20 cellular contexts compared by ENCODE assay signal in genomic region chr20:31426891-31427551, GRCh38. TPM values are rescaled to one million over a fixed set of nuclear protein-coding genes. Genes with fewer than 3 reads are reported as not detected.
"Had no signal": no experiment of that assay in that cellular context is flagged by ENCODE, and none has a peak within 500 bp of the region (broad histone marks: within the 10 kb centered on the region; RNA-seq: fewer than 3 reads in every experiment).

No MANE protein-coding gene starts in this region.

RNA-seq across cellular contexts. Expression of gene DEFB123, which starts 13.4 kb away (rescaled TPM):
- total RNA-seq: activated naive CD4-positive, alpha-beta T cell treated with anti-CD3 and anti-CD28 coated beads for 36 hours; activated naive CD4-positive, alpha-beta T cell treated with anti-CD3 and anti-CD28 coated beads, Interleukin-2, amount 50 U/mL, for 72 hours; activated naive CD8-positive, alpha-beta T cell treated with anti-CD3 and anti-CD28 coated beads for 36 hours; activated naive CD8-positive, alpha-beta T cell treated with anti-CD3 and anti-CD28 coated beads, Interleukin-2, amount 10 ng/mL, durations not matched to agents 7 days and 5 days; activated T-cell treated with anti-CD3 and anti-CD28 coated beads, Interleukin-2, amount 50 U/mL, for 4 hours; activated T-cell treated with anti-CD3 and anti-CD28 coated beads, Interleukin-2, amount 50 U/mL, for 72 hours; activated T-helper 1 cell treated with anti-CD3 and anti-CD28 coated beads, Interleukin-12 subunit alpha, Interleukin-12 subunit beta, Interleukin-2, Interleukin-4 antibody, amounts not matched to agents 30 ng/mL and 10 ng/mL and 1 ng/mL, durations not matched to agents 14 hours and 24 hours and 36 hours; activated T-helper 17 cell treated with anti-CD3 and anti-CD28 coated beads, Interleukin-2, amount 50 U/mL, for 72 hours; activated T-helper 2 cell treated with anti-CD3 and anti-CD28 coated beads, Interferon-gamma antibody, Interleukin-2, Interleukin-4, amounts not matched to agents 10 μg/mL and 5 μg/mL and 100 μg/mL, durations not matched to agents 14 hours and 24 hours and 36 hours; adrenal gland; aorta; ascending aorta; astrocyte; body of pancreas; breast epithelium; bronchial epithelial cell; cardiac muscle cell; cardiac septum; cerebellum; chondrocyte had no signal

RNA-seq across cellular contexts. Expression of gene DEFB121, which starts 21.0 kb away (rescaled TPM):
- total RNA-seq: activated naive CD4-positive, alpha-beta T cell treated with anti-CD3 and anti-CD28 coated beads for 36 hours; activated naive CD4-positive, alpha-beta T cell treated with anti-CD3 and anti-CD28 coated beads, Interleukin-2, amount 50 U/mL, for 72 hours; activated naive CD8-positive, alpha-beta T cell treated with anti-CD3 and anti-CD28 coated beads for 36 hours; activated naive CD8-positive, alpha-beta T cell treated with anti-CD3 and anti-CD28 coated beads, Interleukin-2, amount 10 ng/mL, durations not matched to agents 7 days and 5 days; activated T-cell treated with anti-CD3 and anti-CD28 coated beads, Interleukin-2, amount 50 U/mL, for 4 hours; activated T-cell treated with anti-CD3 and anti-CD28 coated beads, Interleukin-2, amount 50 U/mL, for 72 hours; activated T-helper 1 cell treated with anti-CD3 and anti-CD28 coated beads, Interleukin-12 subunit alpha, Interleukin-12 subunit beta, Interleukin-2, Interleukin-4 antibody, amounts not matched to agents 30 ng/mL and 10 ng/mL and 1 ng/mL, durations not matched to agents 14 hours and 24 hours and 36 hours; activated T-helper 17 cell treated with anti-CD3 and anti-CD28 coated beads, Interleukin-2, amount 50 U/mL, for 72 hours; activated T-helper 2 cell treated with anti-CD3 and anti-CD28 coated beads, Interferon-gamma antibody, Interleukin-2, Interleukin-4, amounts not matched to agents 10 μg/mL and 5 μg/mL and 100 μg/mL, durations not matched to agents 14 hours and 24 hours and 36 hours; adrenal gland; aorta; ascending aorta; astrocyte; body of pancreas; breast epithelium; bronchial epithelial cell; cardiac muscle cell; cardiac septum; cerebellum; chondrocyte had no signal

RNA-seq across cellular contexts. Expression of gene DEFB119, which starts 36.6 kb away (rescaled TPM):
- total RNA-seq: activated naive CD4-positive, alpha-beta T cell treated with anti-CD3 and anti-CD28 coated beads for 36 hours; activated naive CD4-positive, alpha-beta T cell treated with anti-CD3 and anti-CD28 coated beads, Interleukin-2, amount 50 U/mL, for 72 hours; activated naive CD8-positive, alpha-beta T cell treated with anti-CD3 and anti-CD28 coated beads for 36 hours; activated naive CD8-positive, alpha-beta T cell treated with anti-CD3 and anti-CD28 coated beads, Interleukin-2, amount 10 ng/mL, durations not matched to agents 7 days and 5 days; activated T-cell treated with anti-CD3 and anti-CD28 coated beads, Interleukin-2, amount 50 U/mL, for 4 hours; activated T-cell treated with anti-CD3 and anti-CD28 coated beads, Interleukin-2, amount 50 U/mL, for 72 hours; activated T-helper 1 cell treated with anti-CD3 and anti-CD28 coated beads, Interleukin-12 subunit alpha, Interleukin-12 subunit beta, Interleukin-2, Interleukin-4 antibody, amounts not matched to agents 30 ng/mL and 10 ng/mL and 1 ng/mL, durations not matched to agents 14 hours and 24 hours and 36 hours; activated T-helper 17 cell treated with anti-CD3 and anti-CD28 coated beads, Interleukin-2, amount 50 U/mL, for 72 hours; activated T-helper 2 cell treated with anti-CD3 and anti-CD28 coated beads, Interferon-gamma antibody, Interleukin-2, Interleukin-4, amounts not matched to agents 10 μg/mL and 5 μg/mL and 100 μg/mL, durations not matched to agents 14 hours and 24 hours and 36 hours; adrenal gland; aorta; ascending aorta; astrocyte; body of pancreas; breast epithelium; bronchial epithelial cell; cardiac muscle cell; cardiac septum; cerebellum; chondrocyte had no signal

RNA-seq across cellular contexts. Expression of gene DEFB124, which starts 47.9 kb away (rescaled TPM):
- total RNA-seq: activated naive CD4-positive, alpha-beta T cell treated with anti-CD3 and anti-CD28 coated beads for 36 hours; activated naive CD4-positive, alpha-beta T cell treated with anti-CD3 and anti-CD28 coated beads, Interleukin-2, amount 50 U/mL, for 72 hours; activated naive CD8-positive, alpha-beta T cell treated with anti-CD3 and anti-CD28 coated beads for 36 hours; activated naive CD8-positive, alpha-beta T cell treated with anti-CD3 and anti-CD28 coated beads, Interleukin-2, amount 10 ng/mL, durations not matched to agents 7 days and 5 days; activated T-cell treated with anti-CD3 and anti-CD28 coated beads, Interleukin-2, amount 50 U/mL, for 4 hours; activated T-cell treated with anti-CD3 and anti-CD28 coated beads, Interleukin-2, amount 50 U/mL, for 72 hours; activated T-helper 1 cell treated with anti-CD3 and anti-CD28 coated beads, Interleukin-12 subunit alpha, Interleukin-12 subunit beta, Interleukin-2, Interleukin-4 antibody, amounts not matched to agents 30 ng/mL and 10 ng/mL and 1 ng/mL, durations not matched to agents 14 hours and 24 hours and 36 hours; activated T-helper 17 cell treated with anti-CD3 and anti-CD28 coated beads, Interleukin-2, amount 50 U/mL, for 72 hours; activated T-helper 2 cell treated with anti-CD3 and anti-CD28 coated beads, Interferon-gamma antibody, Interleukin-2, Interleukin-4, amounts not matched to agents 10 μg/mL and 5 μg/mL and 100 μg/mL, durations not matched to agents 14 hours and 24 hours and 36 hours; adrenal gland; ascending aorta; astrocyte; body of pancreas; breast epithelium; bronchial epithelial cell; cardiac muscle cell; cardiac septum; cerebellum; chondrocyte had no signal

RNA-seq across cellular contexts. Expression of gene REM1, which starts 48.1 kb away (rescaled TPM):
- total RNA-seq: activated naive CD4-positive, alpha-beta T cell treated with anti-CD3 and anti-CD28 coated beads for 36 hours; activated naive CD4-positive, alpha-beta T cell treated with anti-CD3 and anti-CD28 coated beads, Interleukin-2, amount 50 U/mL, for 72 hours; activated naive CD8-positive, alpha-beta T cell treated with anti-CD3 and anti-CD28 coated beads for 36 hours; activated naive CD8-positive, alpha-beta T cell treated with anti-CD3 and anti-CD28 coated beads, Interleukin-2, amount 10 ng/mL, durations not matched to agents 7 days and 5 days; activated T-cell treated with anti-CD3 and anti-CD28 coated beads, Interleukin-2, amount 50 U/mL, for 4 hours; activated T-cell treated with anti-CD3 and anti-CD28 coated beads, Interleukin-2, amount 50 U/mL, for 72 hours; activated T-helper 1 cell treated with anti-CD3 and anti-CD28 coated beads, Interleukin-12 subunit alpha, Interleukin-12 subunit beta, Interleukin-2, Interleukin-4 antibody, amounts not matched to agents 30 ng/mL and 10 ng/mL and 1 ng/mL, durations not matched to agents 14 hours and 24 hours and 36 hours; activated T-helper 17 cell treated with anti-CD3 and anti-CD28 coated beads, Interleukin-2, amount 50 U/mL, for 72 hours; activated T-helper 2 cell treated with anti-CD3 and anti-CD28 coated beads, Interferon-gamma antibody, Interleukin-2, Interleukin-4, amounts not matched to agents 10 μg/mL and 5 μg/mL and 100 μg/mL, durations not matched to agents 14 hours and 24 hours and 36 hours; astrocyte; bronchial epithelial cell; cardiac muscle cell; cerebellum; chondrocyte had no signal
